Comparison of ENCODE assay signal across 1 cellular context in genomic region chr1:8205771-8206170, GRCh38.
TF ChIP-seq lines count a peak whose summit lies in the region.

No MANE protein-coding gene starts in this region.

TF ChIP-seq in H1, 55 proteins besides CTCF, POLR2A, EP300 and RAD21:
- no peak for TF ChIP-seq RFX5 (IDR thresholded peaks at IDR 0.05; ENCODE audit: borderline replicate concordance, low read depth, low read length)
- TF ChIP-seq TBP (IDR thresholded peaks at IDR 0.05; ENCODE audit: low read depth, low read length), result no peak
- no peak for TF ChIP-seq SAP30 (IDR thresholded peaks at IDR 0.05; ENCODE audit: insufficient read depth, insufficient replicate concordance, low read length)
- no peak for TF ChIP-seq SP4 (IDR thresholded peaks at IDR 0.05; ENCODE audit: low read length)
- TF ChIP-seq CHD2 (IDR thresholded peaks at IDR 0.05; ENCODE audit: low read length), result no peak
- TF ChIP-seq, protein P1, sequence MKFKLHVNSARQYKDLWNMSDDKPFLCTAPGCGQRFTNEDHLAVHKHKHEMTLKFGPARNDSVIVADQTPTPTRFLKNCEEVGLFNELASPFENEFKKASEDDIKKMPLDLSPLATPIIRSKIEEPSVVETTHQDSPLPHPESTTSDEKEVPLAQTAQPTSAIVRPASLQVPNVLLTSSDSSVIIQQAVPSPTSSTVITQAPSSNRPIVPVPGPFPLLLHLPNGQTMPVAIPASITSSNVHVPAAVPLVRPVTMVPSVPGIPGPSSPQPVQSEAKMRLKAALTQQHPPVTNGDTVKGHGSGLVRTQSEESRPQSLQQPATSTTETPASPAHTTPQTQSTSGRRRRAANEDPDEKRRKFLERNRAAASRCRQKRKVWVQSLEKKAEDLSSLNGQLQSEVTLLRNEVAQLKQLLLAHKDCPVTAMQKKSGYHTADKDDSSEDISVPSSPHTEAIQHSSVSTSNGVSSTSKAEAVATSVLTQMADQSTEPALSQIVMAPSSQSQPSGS (IDR thresholded peaks at IDR 0.05; ENCODE audit: low read length), result no peak
- TF ChIP-seq ZNF274 (IDR thresholded peaks at IDR 0.05; ENCODE audit: borderline replicate concordance, extremely low read depth, low read length), result no peak
- no peak for TF ChIP-seq RBBP5 (IDR thresholded peaks at IDR 0.05; ENCODE audit: borderline replicate concordance, low read depth, low read length)
- TF ChIP-seq BACH1 (IDR thresholded peaks at IDR 0.05; ENCODE audit: low read length), result no peak
- TF ChIP-seq JUN (IDR thresholded peaks at IDR 0.05; ENCODE audit: low read depth, low read length), result no peak
- no peak for TF ChIP-seq SIRT6 (IDR thresholded peaks at IDR 0.05; ENCODE audit: low read length)
- no peak for TF ChIP-seq CHD1 (IDR thresholded peaks at IDR 0.05; ENCODE audit: low read depth, low read length)
- no peak for TF ChIP-seq E2F6 (IDR thresholded peaks at IDR 0.05)
- TF ChIP-seq JUND (IDR thresholded peaks at IDR 0.05; ENCODE audit: low read length), result no peak
- TF ChIP-seq RNF2 (IDR thresholded peaks at IDR 0.05; ENCODE audit: borderline replicate concordance, low read depth, low read length, missing control alignments, poor library complexity, severe bottlenecking), result no peak
- no peak for TF ChIP-seq HDAC6 (IDR thresholded peaks at IDR 0.05; ENCODE audit: low read depth, low read length)
- no peak for TF ChIP-seq TAF7 (optimal IDR thresholded peaks at IDR 0.05; ENCODE audit: borderline replicate concordance, low read depth, low read length)
- no peak for TF ChIP-seq SIX5 (IDR thresholded peaks at IDR 0.05; ENCODE audit: low read depth, low read length)
- no peak for TF ChIP-seq YY1 (IDR thresholded peaks at IDR 0.05; ENCODE audit: low read depth, low read length)
